In the genomic region with DNA sequence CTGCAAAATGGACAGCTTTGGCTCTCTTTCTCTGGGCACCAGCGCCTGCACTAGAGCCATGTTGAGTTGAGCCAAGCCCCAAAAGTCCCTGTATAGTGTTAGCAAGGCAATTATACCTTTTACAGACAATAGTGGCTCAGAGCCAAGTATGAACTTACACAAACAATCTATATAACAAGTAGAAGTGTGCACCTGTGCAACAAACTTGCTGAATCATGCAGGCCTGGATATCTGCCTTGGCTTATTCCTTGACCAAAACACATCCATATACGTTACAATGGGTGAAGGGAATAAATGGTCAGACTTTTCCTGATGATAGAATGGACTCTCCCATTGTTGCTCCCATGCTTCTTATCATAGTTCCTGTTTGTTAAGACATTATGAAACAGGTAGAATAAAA, we compare ENCODE assay signal across 26 cellular contexts. TPM values are rescaled to one million over a fixed set of nuclear protein-coding genes. Genes with fewer than 3 reads are reported as not detected.
"Had no signal": no experiment of that assay in that cellular context is flagged by ENCODE, and none has a peak within 500 bp of the region (broad histone marks: within the 10 kb centered on the region; RNA-seq: fewer than 3 reads in every experiment).

No MANE protein-coding gene starts in this region.

- H3K4me1 ChIP-seq: gastrocnemius medialis, sigmoid colon, spleen, upper lobe of left lung had no signal

- H3K27ac Mint-ChIP-seq: activated CD8-positive, alpha-beta T cell treated with anti-CD3 and anti-CD28 coated beads, Interleukin-2, amount 10 ng/mL, durations not matched to agents 7 days and 5 days; activated naive CD4-positive, alpha-beta T cell treated with anti-CD3 and anti-CD28 coated beads, Interleukin-2, amount 10 ng/mL, durations not matched to agents 7 days and 5 days; activated naive CD8-positive, alpha-beta T cell treated with anti-CD3 and anti-CD28 coated beads, Interleukin-2, amount 50 U/mL, for 24 hours; activated T-cell treated with anti-CD3 and anti-CD28 coated beads, Interleukin-2, amount 50 U/mL, for 24 hours; mesothelial cell of epicardium; stimulated activated naive B cell treated with anti-CD40 and anti-IgM and Interleukin-4, amounts not matched to agents 10 μg/mL and 1 μg/mL and 100 μg/mL, for 72 hours; T-helper 2 cell treated with Interferon-gamma antibody and Interleukin-4, amounts not matched to agents 5 μg/mL and 100 μg/mL, for 36 hours; WTC11 had no signal

- H3K4me3 ChIP-seq: gastrocnemius medialis, lung, sigmoid colon, spleen, thoracic aorta, upper lobe of left lung had no signal

- H3K36me3 Mint-ChIP-seq: activated naive CD4-positive, alpha-beta T cell treated with anti-CD3 and anti-CD28 coated beads, Interleukin-2, amount 10 ng/mL, durations not matched to agents 7 days and 5 days; mesothelial cell of epicardium; stimulated activated naive B cell treated with anti-CD40 and anti-IgM and Interleukin-4, amounts not matched to agents 10 μg/mL and 1 μg/mL and 100 μg/mL, for 72 hours; WTC11 had no signal

- H3K36me3 ChIP-seq: brain microvascular endothelial cell, gastrocnemius medialis, sigmoid colon, spleen, thoracic aorta, upper lobe of left lung had no signal

- DNase-seq: activated CD4-positive, alpha-beta T cell treated with anti-CD3 and anti-CD28 coated beads for 4 hours; activated CD8-positive, alpha-beta T cell treated with anti-CD3 and anti-CD28 coated beads, Interleukin-2, amount 10 ng/mL, durations not matched to agents 7 days and 5 days; activated naive CD4-positive, alpha-beta T cell treated with anti-CD3 and anti-CD28 coated beads, Interleukin-2, amount 10 ng/mL, durations not matched to agents 7 days and 5 days; activated naive CD8-positive, alpha-beta T cell treated with anti-CD3 and anti-CD28 coated beads, Interleukin-2, amount 50 U/mL, for 24 hours; activated T-cell treated with anti-CD3 and anti-CD28 coated beads, Interleukin-2, amount 50 U/mL, for 24 hours; aorta; brain microvascular endothelial cell; cortex of kidney; gastrocnemius medialis; head of caudate nucleus; occipital lobe; posterior cingulate gyrus; sigmoid colon; spleen; stimulated activated CD4-positive, alpha-beta T cell treated with anti-CD3 and anti-CD28 coated beads, Interleukin-4, amount 100 ng/mL, for 4 hours; stimulated activated naive B cell treated with anti-CD40 and anti-IgM and Interleukin-4, amounts not matched to agents 10 μg/mL and 1 μg/mL and 100 μg/mL, for 72 hours; upper lobe of left lung had no signal

- H3K9me3 Mint-ChIP-seq: activated naive CD4-positive, alpha-beta T cell treated with anti-CD3 and anti-CD28 coated beads, Interleukin-2, amount 10 ng/mL, durations not matched to agents 7 days and 5 days; activated naive CD8-positive, alpha-beta T cell treated with anti-CD3 and anti-CD28 coated beads, Interleukin-2, amount 50 U/mL, for 24 hours; activated T-cell treated with anti-CD3 and anti-CD28 coated beads, Interleukin-2, amount 50 U/mL, for 24 hours; mesothelial cell of epicardium; T-helper 2 cell treated with Interferon-gamma antibody and Interleukin-4, amounts not matched to agents 5 μg/mL and 100 μg/mL, for 36 hours; WTC11 had no signal

- H3K4me3 Mint-ChIP-seq: activated CD8-positive, alpha-beta T cell treated with anti-CD3 and anti-CD28 coated beads, Interleukin-2, amount 10 ng/mL, durations not matched to agents 7 days and 5 days; activated naive CD4-positive, alpha-beta T cell treated with anti-CD3 and anti-CD28 coated beads, Interleukin-2, amount 10 ng/mL, durations not matched to agents 7 days and 5 days; activated naive CD8-positive, alpha-beta T cell treated with anti-CD3 and anti-CD28 coated beads, Interleukin-2, amount 50 U/mL, for 24 hours; activated T-cell treated with anti-CD3 and anti-CD28 coated beads, Interleukin-2, amount 50 U/mL, for 24 hours; mesothelial cell of epicardium; stimulated activated naive B cell treated with anti-CD40 and anti-IgM and Interleukin-4, amounts not matched to agents 10 μg/mL and 1 μg/mL and 100 μg/mL, for 72 hours; T-helper 2 cell treated with Interferon-gamma antibody and Interleukin-4, amounts not matched to agents 5 μg/mL and 100 μg/mL, for 36 hours; WTC11 had no signal

- ATAC-seq: activated CD8-positive, alpha-beta T cell treated with anti-CD3 and anti-CD28 coated beads, Interleukin-2, amount 10 ng/mL, durations not matched to agents 7 days and 5 days; activated naive CD8-positive, alpha-beta T cell treated with anti-CD3 and anti-CD28 coated beads, Interleukin-2, amount 50 U/mL, for 24 hours; esophagus mucosa; gastrocnemius medialis; left lobe of liver; stimulated activated naive B cell treated with anti-CD40 and anti-IgM and Interleukin-4, amounts not matched to agents 10 μg/mL and 1 μg/mL and 100 μg/mL, for 72 hours; WTC11 had no signal

- H3K4me1 Mint-ChIP-seq: stimulated activated naive B cell treated with anti-CD40 and anti-IgM and Interleukin-4, amounts not matched to agents 10 μg/mL and 1 μg/mL and 100 μg/mL, for 72 hours; WTC11 had no signal

- H3K9me3 ChIP-seq: gastrocnemius medialis, sigmoid colon, spleen, thoracic aorta, upper lobe of left lung had no signal

RNA-seq across cellular contexts. Expression of a gene that starts 3.8 kb away (rescaled TPM):
- total RNA-seq: activated CD8-positive, alpha-beta T cell treated with anti-CD3 and anti-CD28 coated beads, Interleukin-2, amount 10 ng/mL, durations not matched to agents 7 days and 5 days; aorta; esophagus mucosa; gastrocnemius medialis; left lobe of liver; lung; mesothelial cell of epicardium; myocyte; occipital lobe; renal cortical epithelial cell; sigmoid colon; spleen; thoracic aorta; upper lobe of left lung; WTC11 had no signal

RNA-seq across cellular contexts. Expression of a gene that starts 16.1 kb away (rescaled TPM):
- total RNA-seq: activated CD8-positive, alpha-beta T cell treated with anti-CD3 and anti-CD28 coated beads, Interleukin-2, amount 10 ng/mL, durations not matched to agents 7 days and 5 days; aorta; esophagus mucosa; gastrocnemius medialis; left lobe of liver; lung; mesothelial cell of epicardium; myocyte; occipital lobe; renal cortical epithelial cell; sigmoid colon; spleen; thoracic aorta; upper lobe of left lung; WTC11 had no signal

RNA-seq across cellular contexts. Expression of a gene that starts 32.8 kb away (rescaled TPM):
- total RNA-seq: activated CD8-positive, alpha-beta T cell treated with anti-CD3 and anti-CD28 coated beads, Interleukin-2, amount 10 ng/mL, durations not matched to agents 7 days and 5 days; aorta; esophagus mucosa; gastrocnemius medialis; left lobe of liver; lung; mesothelial cell of epicardium; myocyte; occipital lobe; renal cortical epithelial cell; sigmoid colon; spleen; thoracic aorta; upper lobe of left lung; WTC11 had no signal

RNA-seq across cellular contexts. Expression of a gene that starts 59.5 kb away (rescaled TPM):
- total RNA-seq: activated CD8-positive, alpha-beta T cell treated with anti-CD3 and anti-CD28 coated beads, Interleukin-2, amount 10 ng/mL, durations not matched to agents 7 days and 5 days; aorta; esophagus mucosa; gastrocnemius medialis; left lobe of liver; lung; mesothelial cell of epicardium; myocyte; occipital lobe; renal cortical epithelial cell; sigmoid colon; spleen; thoracic aorta; upper lobe of left lung; WTC11 had no signal
